In the genomic region with DNA sequence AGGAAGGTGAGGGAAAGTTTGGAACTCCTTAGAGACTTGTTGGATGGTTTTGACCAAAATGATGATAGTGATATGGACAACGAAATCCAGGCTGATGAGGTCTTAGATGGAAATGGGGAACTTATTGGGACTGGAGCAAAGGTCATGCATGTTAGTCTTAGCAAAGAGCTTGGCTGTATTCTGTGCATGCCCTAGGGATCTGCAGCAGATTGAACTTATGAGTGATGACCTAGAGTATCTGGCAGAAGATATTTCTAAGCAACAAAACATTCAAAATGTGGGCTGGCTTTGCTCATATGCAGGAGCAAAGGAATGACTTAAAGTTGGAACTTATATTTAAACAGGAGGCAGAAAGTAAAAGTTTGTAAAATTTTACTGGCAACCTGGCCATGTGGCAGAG, we compare ENCODE assay signal across 29 cellular contexts.
"Had no signal": no experiment of that assay in that cellular context is flagged by ENCODE, and none has a peak within 500 bp of the region (broad histone marks: within the 10 kb centered on the region; RNA-seq: fewer than 3 reads in every experiment).

No MANE protein-coding gene starts in this region.

- H3K4me3 ChIP-seq: ascending aorta, breast epithelium, cardiac muscle cell, colonic mucosa, esophagus squamous epithelium, gastrocnemius medialis had no signal

- H3K9me3 ChIP-seq: ascending aorta, breast epithelium, colonic mucosa, esophagus squamous epithelium, gastrocnemius medialis had no signal

- DNase-seq: activated CD4-positive, alpha-beta memory T cell treated with anti-CD3 and anti-CD28 coated beads for 36 hours; activated CD4-positive, alpha-beta T cell treated with anti-CD3 and anti-CD28 coated beads for 36 hours; activated CD4-positive, alpha-beta T cell treated with anti-CD3 and anti-CD28 coated beads, Interleukin-2, amount 10 ng/mL, durations not matched to agents 24 days and 14 days; activated CD4-positive, CD25-positive, alpha-beta regulatory T cell; activated CD4-positive, CD25-positive, alpha-beta regulatory T cell treated with anti-CD3 and anti-CD28 coated beads, Interleukin-2, amount 50 U/mL, for 72 hours; activated CD8-positive, alpha-beta memory T cell treated with anti-CD3 and anti-CD28 coated beads, Interleukin-2, amount 10 ng/mL, durations not matched to agents 7 days and 5 days; activated CD8-positive, alpha-beta memory T cell treated with anti-CD3 and anti-CD28 coated beads, Interleukin-2, amount 50 U/mL, for 4 hours; activated CD8-positive, alpha-beta T cell treated with anti-CD3 and anti-CD28 coated beads, Interleukin-2, amount 10 ng/mL, durations not matched to agents 7 days and 5 days; activated effector memory CD4-positive, alpha-beta T cell treated with anti-CD3 and anti-CD28 coated beads, Interleukin-2, amount 50 U/mL, for 16 hours; activated naive CD4-positive, alpha-beta T cell treated with anti-CD3 and anti-CD28 coated beads for 36 hours; activated naive CD8-positive, alpha-beta T cell treated with anti-CD3 and anti-CD28 coated beads for 36 hours; activated naive CD8-positive, alpha-beta T cell treated with anti-CD3 and anti-CD28 coated beads, Interleukin-2, amount 50 U/mL, for 24 hours; activated T-cell treated with anti-CD3 and anti-CD28 coated beads, Interleukin-2, amount 50 U/mL, for 1 hour; activated T-cell treated with anti-CD3 and anti-CD28 coated beads, Interleukin-2, amount 50 U/mL, for 48 hours; central memory CD4-positive, alpha-beta T cell; cerebellar nuclear complex; colonic mucosa; effector CD8-positive, alpha-beta T cell; esophagus squamous epithelium; foreskin keratinocyte; gastrocnemius medialis; head of caudate nucleus; T-helper 1 cell; T-helper 17 cell; T1000 had no signal

- H3K36me3 ChIP-seq: ascending aorta, breast epithelium, cardiac muscle cell, colonic mucosa, esophagus squamous epithelium, gastrocnemius medialis had no signal

- H3K4me1 ChIP-seq: ascending aorta, breast epithelium, colonic mucosa, esophagus squamous epithelium, foreskin keratinocyte, gastrocnemius medialis had no signal

- H3K27me3 ChIP-seq: ascending aorta, cardiac muscle cell, colonic mucosa, esophagus squamous epithelium, foreskin keratinocyte, gastrocnemius medialis had no signal

- H3K27ac ChIP-seq: ascending aorta, breast epithelium, cardiac muscle cell, colonic mucosa, epithelial cell of prostate, esophagus squamous epithelium, foreskin keratinocyte, gastrocnemius medialis had no signal

- ATAC-seq: activated CD4-positive, alpha-beta T cell treated with anti-CD3 and anti-CD28 coated beads for 36 hours; activated CD8-positive, alpha-beta memory T cell treated with anti-CD3 and anti-CD28 coated beads, Interleukin-2, amount 10 ng/mL, durations not matched to agents 7 days and 5 days; activated CD8-positive, alpha-beta T cell treated with anti-CD3 and anti-CD28 coated beads, Interleukin-2, amount 10 ng/mL, durations not matched to agents 7 days and 5 days; activated naive CD8-positive, alpha-beta T cell treated with anti-CD3 and anti-CD28 coated beads, Interleukin-2, amount 50 U/mL, for 24 hours; foreskin keratinocyte; gastrocnemius medialis; T-helper 17 cell had no signal
